10 cellular contexts compared by ENCODE assay signal in genomic region chr7:159027803-159028455, GRCh38.
DNase-seq lines count a peak whose midpoint lies in the region; ATAC-seq, FAIRE-seq and TF ChIP-seq lines count a peak whose summit lies in the region.
"Had no signal": no experiment of that assay in that cellular context is flagged by ENCODE, and none has a peak within 500 bp of the region (broad histone marks: within the 10 kb centered on the region; RNA-seq: fewer than 3 reads in every experiment).

No MANE protein-coding gene starts in this region.

- TF ChIP-seq CTCF in keratinocyte (optimal IDR thresholded peaks at IDR 0.05 in 1 of 3, IDR thresholded peaks at IDR 0.05 in 1 of 3, conservative IDR thresholded peaks at IDR 0.05 in 1 of 3; ENCODE audit: extremely low read depth in 1 of 3, insufficient read depth in 2 of 3, low read length in 3 of 3): no peak

- 88% methylated on average over 19 of the region's 19 CpGs for WGBS in thymus

- H3K36me3 ChIP-seq in keratinocyte (ENCODE audit: control insufficient read depth in 2 of 2, extremely low read depth in 1 of 2, insufficient read depth in 2 of 2, low read length in 2 of 2): no peaks in the 10 kb centered on the region
- peaks cover 7% of the 10 kb centered on the region for H3K36me3 ChIP-seq in thymus (ENCODE audit: control insufficient read depth, insufficient read depth)

- peak overlapping the region; percentile 83 for H2AFZ ChIP-seq in keratinocyte (ENCODE audit: control insufficient read depth, low read length)

- ATAC-seq in activated T-cell treated with anti-CD3 and anti-CD28 coated beads, Interleukin-2, amount 50 U/mL, for 72 hours (replicated peaks in 1 of 2): no peak
- ATAC-seq in HG03460 (IDR thresholded peaks at IDR 0.05; ENCODE audit: unreplicated experiment) (no peak), HG03439 (IDR thresholded peaks at IDR 0.05; ENCODE audit: unreplicated experiment) (no peak)

- H3K4me3 Mint-ChIP-seq in activated T-cell treated with anti-CD3 and anti-CD28 coated beads, Interleukin-2, amount 50 U/mL, for 24 hours: no peak overlapping the region
- H3K4me3 Mint-ChIP-seq in activated T-cell treated with anti-CD3 and anti-CD28 coated beads, Interleukin-2, amount 50 U/mL, for 72 hours: no peak overlapping the region

- peaks cover 4% of the 10 kb centered on the region for H3K4me1 ChIP-seq in keratinocyte (ENCODE audit: control insufficient read depth, extremely low read depth, insufficient read depth, low read length)
- H3K4me1 ChIP-seq in thymus (ENCODE audit: control insufficient read depth, insufficient read depth, low read length): peaks cover 15% of the 10 kb centered on the region

- no peak for FAIRE-seq in keratinocyte (lab: Jason Lieb, UNC)
- FAIRE-seq: endometrium had no signal

- H3K79me2 ChIP-seq in keratinocyte (ENCODE audit: control insufficient read depth, insufficient read depth, low read length): no peaks in the 10 kb centered on the region

- H3K36me3 Mint-ChIP-seq in activated T-cell treated with anti-CD3 and anti-CD28 coated beads, Interleukin-2, amount 50 U/mL, for 24 hours (ENCODE audit: low read depth): no peaks in the 10 kb centered on the region
- no peaks in the 10 kb centered on the region for H3K36me3 Mint-ChIP-seq in activated T-cell treated with anti-CD3 and anti-CD28 coated beads, Interleukin-2, amount 50 U/mL, for 72 hours (ENCODE audit: insufficient read depth in 2 of 2)

- dilution Hi-C loops in keratinocyte (cut with MboI; ENCODE audit: extremely low pct_ligation_motif_present, low sequenced_read_pairs): no loop called here

- H3K9ac ChIP-seq in keratinocyte (ENCODE audit: control insufficient read depth, extremely low read depth, insufficient read depth, low read length): no peak overlapping the region

- DNase-seq in activated T-cell treated with anti-CD3 and anti-CD28 coated beads, Interleukin-2, amount 50 U/mL, for 24 hours: peak; percentile 23
- no peak for DNase-seq in activated T-cell treated with anti-CD3 and anti-CD28 coated beads, Interleukin-2, amount 50 U/mL, for 72 hours
- peak; percentile 56 for DNase-seq in NCI-H69 (lab: John Stamatoyannopoulos, UW)
- DNase-seq in keratinocyte (ENCODE audit: low read depth, low spot score): no peak
- DNase-seq in iPS-NIHi11 (ENCODE audit: low spot score): no peak

- H3K4me2 ChIP-seq in keratinocyte (ENCODE audit: control insufficient read depth, extremely low read depth, insufficient read depth, low read depth, low read length): peak overlapping the region; percentile 66

- H3K27me3 ChIP-seq in keratinocyte (ENCODE audit: control insufficient read depth, extremely low read depth, insufficient read depth, low read length): no peaks in the 10 kb centered on the region
- H3K27me3 ChIP-seq in thymus (ENCODE audit: control insufficient read depth, insufficient read depth): no peaks in the 10 kb centered on the region

- no peak overlapping the region for H3K27ac ChIP-seq in keratinocyte (ENCODE audit: control insufficient read depth, insufficient read depth, low read length)
- peak overlapping the region; percentile 43 for H3K27ac ChIP-seq in thymus (ENCODE audit: low read depth)

- no peak overlapping the region for H3K27ac Mint-ChIP-seq in activated T-cell treated with anti-CD3 and anti-CD28 coated beads, Interleukin-2, amount 50 U/mL, for 24 hours
- no peak overlapping the region for H3K27ac Mint-ChIP-seq in activated T-cell treated with anti-CD3 and anti-CD28 coated beads, Interleukin-2, amount 50 U/mL, for 72 hours
- H3K27ac Mint-ChIP-seq: activated T-helper 2 cell treated with anti-CD3 and anti-CD28 coated beads, Interferon-gamma antibody, Interleukin-2, Interleukin-4, amounts not matched to agents 10 μg/mL and 5 μg/mL and 100 μg/mL, durations not matched to agents 14 hours and 24 hours and 36 hours had no signal

- H3K9me1 ChIP-seq in keratinocyte (ENCODE audit: control insufficient read depth, extremely low read depth, insufficient read depth, low read length): no peaks in the 10 kb centered on the region

- H3K4me3 ChIP-seq in keratinocyte (ENCODE audit: control insufficient read depth in 2 of 3, extremely low read depth in 1 of 3, insufficient read depth in 2 of 3, low read depth in 1 of 3, low read length in 3 of 3) (peak overlapping the region; percentile 27 to 38 (median 29)), thymus (ENCODE audit: low read length) (no peak overlapping the region)

- H3K27me3 Mint-ChIP-seq in activated T-cell treated with anti-CD3 and anti-CD28 coated beads, Interleukin-2, amount 50 U/mL, for 24 hours: peaks cover 71% of the 10 kb centered on the region
- peaks cover 13% of the 10 kb centered on the region for H3K27me3 Mint-ChIP-seq in activated T-cell treated with anti-CD3 and anti-CD28 coated beads, Interleukin-2, amount 50 U/mL, for 72 hours (ENCODE audit: low read depth)

- H3K9me3 ChIP-seq in keratinocyte (ENCODE audit: control insufficient read depth, low read depth, low read length) (peaks cover 9% of the 10 kb centered on the region), thymus (ENCODE audit: control insufficient read depth) (no peaks in the 10 kb centered on the region)

- no peaks in the 10 kb centered on the region for H3K9me3 Mint-ChIP-seq in activated T-cell treated with anti-CD3 and anti-CD28 coated beads, Interleukin-2, amount 50 U/mL, for 24 hours
- no peaks in the 10 kb centered on the region for H3K9me3 Mint-ChIP-seq in activated T-cell treated with anti-CD3 and anti-CD28 coated beads, Interleukin-2, amount 50 U/mL, for 72 hours
- H3K9me3 Mint-ChIP-seq: activated T-helper 2 cell treated with anti-CD3 and anti-CD28 coated beads, Interferon-gamma antibody, Interleukin-2, Interleukin-4, amounts not matched to agents 10 μg/mL and 5 μg/mL and 100 μg/mL, durations not matched to agents 14 hours and 24 hours and 36 hours had no signal

- H4K20me1 ChIP-seq in keratinocyte (ENCODE audit: control insufficient read depth, extremely low read depth, insufficient read depth, low read length): no peaks in the 10 kb centered on the region

- H3K4me1 Mint-ChIP-seq in activated T-cell treated with anti-CD3 and anti-CD28 coated beads, Interleukin-2, amount 50 U/mL, for 24 hours (ENCODE audit: low read depth): peaks cover 17% of the 10 kb centered on the region
- H3K4me1 Mint-ChIP-seq in activated T-cell treated with anti-CD3 and anti-CD28 coated beads, Interleukin-2, amount 50 U/mL, for 72 hours (ENCODE audit: low read depth): peaks cover 18% of the 10 kb centered on the region

Comparison
In these comparisons a context has a peak if more than half of its experiments do, and no peak if none do; other contexts are left out.
1. DNase-seq: peak in activated T-cell treated with anti-CD3 and anti-CD28 coated beads, Interleukin-2, amount 50 U/mL, for 24 hours (single experiment) and NCI-H69 (single experiment); none in activated T-cell treated with anti-CD3 and anti-CD28 coated beads, Interleukin-2, amount 50 U/mL, for 72 hours (0 of 2), keratinocyte (single experiment) and iPS-NIHi11 (single experiment).